Comparison of ENCODE assay signal across 11 cellular contexts in the genomic region with DNA sequence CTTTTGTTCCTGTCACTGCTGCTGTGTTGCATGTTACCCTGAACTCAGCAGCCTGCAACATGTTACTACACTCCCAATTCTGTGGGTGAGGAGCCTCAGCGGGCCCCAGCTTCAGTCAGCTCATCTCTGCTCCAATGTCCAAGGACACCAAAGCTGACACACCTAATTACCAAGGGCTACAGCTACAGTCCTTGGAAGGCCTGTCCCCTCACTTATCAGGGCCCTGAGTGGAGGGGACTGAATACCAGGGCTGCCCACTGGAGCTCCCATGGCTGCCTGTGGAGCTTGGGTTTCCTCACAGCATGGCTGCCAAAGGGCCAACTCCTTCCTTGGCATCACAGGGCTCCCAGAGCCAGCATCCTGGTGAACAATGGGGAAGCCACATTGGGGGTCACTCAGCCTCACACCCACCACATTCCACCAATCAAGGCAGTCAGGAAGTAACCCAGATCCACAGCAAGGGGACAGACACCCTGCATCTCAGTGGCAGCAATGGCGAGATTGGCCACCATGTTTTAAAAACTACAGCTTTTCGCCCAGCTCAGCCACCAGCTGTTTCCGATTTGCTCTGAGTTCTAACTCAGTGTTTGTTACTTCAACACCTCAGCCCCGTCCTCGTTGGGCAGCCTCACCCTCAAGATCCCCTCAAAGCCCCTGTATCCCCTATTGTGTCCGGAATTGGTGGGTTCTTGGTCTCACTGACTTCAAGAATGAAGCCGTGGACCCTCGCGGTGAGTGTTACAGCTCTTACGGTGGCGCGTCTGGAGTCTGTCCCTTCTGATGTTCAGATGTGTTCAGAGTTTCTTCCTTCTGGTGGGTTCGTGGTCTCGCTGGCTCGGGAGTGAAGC. TPM values are rescaled to one million over a fixed set of nuclear protein-coding genes. Genes with fewer than 3 reads are reported as not detected.
DNase-seq lines count a peak whose midpoint lies in the region; ATAC-seq and TF ChIP-seq lines count a peak whose summit lies in the region.
"Had no signal": no experiment of that assay in that cellular context is flagged by ENCODE, and none has a peak within 500 bp of the region (broad histone marks: within the 10 kb centered on the region; RNA-seq: fewer than 3 reads in every experiment).

No MANE protein-coding gene starts in this region.

- H3K4me3 Mint-ChIP-seq in CD14-positive monocyte (no peak overlapping the region), natural killer cell (peak overlapping the region; percentile 80), type B pancreatic cell (no peak overlapping the region)
- H3K4me3 Mint-ChIP-seq in activated naive CD8-positive, alpha-beta T cell: peak overlapping the region; percentile 98

- no peak for TF ChIP-seq EP300 in Ishikawa (IDR thresholded peaks at IDR 0.05; ENCODE audit: borderline replicate concordance)

- no peak for DNase-seq in CD14-positive monocyte (ENCODE audit: low spot score)
- DNase-seq in natural killer cell: no peak
- DNase-seq in type B pancreatic cell (ENCODE audit: extremely low spot score, unreplicated experiment): no peak
- DNase-seq in NOMO-1 (lab: John Stamatoyannopoulos, UW; ENCODE audit: unreplicated experiment in 2 of 2): no peak
- DNase-seq: KBM-7, NCI-H1436, NCI-H526 treated with DMSO at 0.1 percent for 48 hours had no signal

- ATAC-seq in natural killer cell: no peak
- ATAC-seq in GM21526 (IDR thresholded peaks at IDR 0.05; ENCODE audit: low FRiP score, unreplicated experiment): no peak
- no peak for ATAC-seq in HG03025 (IDR thresholded peaks at IDR 0.05; ENCODE audit: low FRiP score, unreplicated experiment)

- peak overlapping the region in 6 of 7 donors; percentile 22 to 76 (median 64) for H3K27ac Mint-ChIP-seq in CD14-positive monocyte
- peak overlapping the region; percentile 100 for H3K27ac Mint-ChIP-seq in activated naive CD8-positive, alpha-beta T cell
- peak overlapping the region; percentile 87 to 91 for H3K27ac Mint-ChIP-seq in natural killer cell
- H3K27ac Mint-ChIP-seq in type B pancreatic cell: no peak overlapping the region

- TF ChIP-seq RAD21 in Ishikawa (IDR thresholded peaks at IDR 0.05; ENCODE audit: low read depth): no peak

- intact Hi-C loops in CD14-positive monocyte (cut with micrococcal nuclease) (no loop called here), natural killer cell (cut with micrococcal nuclease) (no loop called here)

- H3K27me3 Mint-ChIP-seq in CD14-positive monocyte (ENCODE audit: low read depth in 3 of 3) (peaks cover 0 to 4% (median 2%) of the 10 kb centered on the region in 3 donors), natural killer cell (ENCODE audit: low read depth in 2 of 2) (no peaks in the 10 kb centered on the region), type B pancreatic cell (no peaks in the 10 kb centered on the region)
- no peaks in the 10 kb centered on the region for H3K27me3 Mint-ChIP-seq in activated naive CD8-positive, alpha-beta T cell

- TF ChIP-seq CTCF in CD14-positive monocyte (IDR thresholded peaks at IDR 0.05) (no peak), natural killer cell (IDR thresholded peaks at IDR 0.05) (no peak), type B pancreatic cell (conservative IDR thresholded peaks at IDR 0.05) (no peak)

- peaks cover 4 to 10% (median 8%) of the 10 kb centered on the region in 7 donors for H3K9me3 Mint-ChIP-seq in CD14-positive monocyte
- no peaks in the 10 kb centered on the region for H3K9me3 Mint-ChIP-seq in activated naive CD8-positive, alpha-beta T cell (ENCODE audit: low read depth)
- H3K9me3 Mint-ChIP-seq in natural killer cell: no peaks in the 10 kb centered on the region
- H3K9me3 Mint-ChIP-seq in type B pancreatic cell: no peaks in the 10 kb centered on the region

- H3K4me1 Mint-ChIP-seq in CD14-positive monocyte (peaks cover 68% of the 10 kb centered on the region), natural killer cell (peaks cover 87 to 95% of the 10 kb centered on the region in 2 donors), type B pancreatic cell (ENCODE audit: unreplicated experiment) (peaks cover 41% of the 10 kb centered on the region)
- peaks cover 85% of the 10 kb centered on the region for H3K4me1 Mint-ChIP-seq in activated naive CD8-positive, alpha-beta T cell (ENCODE audit: low read depth)

- H3K36me3 Mint-ChIP-seq in CD14-positive monocyte: peaks cover 67 to 73% of the 10 kb centered on the region in 2 donors
- peaks cover 25% of the 10 kb centered on the region for H3K36me3 Mint-ChIP-seq in activated naive CD8-positive, alpha-beta T cell
- H3K36me3 Mint-ChIP-seq in natural killer cell: no peaks in the 10 kb centered on the region
- peaks cover 10% of the 10 kb centered on the region for H3K36me3 Mint-ChIP-seq in type B pancreatic cell

TF ChIP-seq in Ishikawa, 13 proteins besides CTCF, POLR2A, EP300 and RAD21:
- TF ChIP-seq YY1 (IDR thresholded peaks at IDR 0.05; ENCODE audit: low read depth) (0 out of 2 replicates have a peak, but pooled peaks have one; percentile 27), TAF1 (IDR thresholded peaks at IDR 0.05; ENCODE audit: low read depth) (no peak), CEBPB (IDR thresholded peaks at IDR 0.05) (no peak), TEAD4 (IDR thresholded peaks at IDR 0.05) (no peak), EGR1 (IDR thresholded peaks at IDR 0.05) (no peak), FOXM1 (IDR thresholded peaks at IDR 0.05; ENCODE audit: borderline replicate concordance, low read depth) (no peak)
- TF ChIP-seq, protein P1, sequence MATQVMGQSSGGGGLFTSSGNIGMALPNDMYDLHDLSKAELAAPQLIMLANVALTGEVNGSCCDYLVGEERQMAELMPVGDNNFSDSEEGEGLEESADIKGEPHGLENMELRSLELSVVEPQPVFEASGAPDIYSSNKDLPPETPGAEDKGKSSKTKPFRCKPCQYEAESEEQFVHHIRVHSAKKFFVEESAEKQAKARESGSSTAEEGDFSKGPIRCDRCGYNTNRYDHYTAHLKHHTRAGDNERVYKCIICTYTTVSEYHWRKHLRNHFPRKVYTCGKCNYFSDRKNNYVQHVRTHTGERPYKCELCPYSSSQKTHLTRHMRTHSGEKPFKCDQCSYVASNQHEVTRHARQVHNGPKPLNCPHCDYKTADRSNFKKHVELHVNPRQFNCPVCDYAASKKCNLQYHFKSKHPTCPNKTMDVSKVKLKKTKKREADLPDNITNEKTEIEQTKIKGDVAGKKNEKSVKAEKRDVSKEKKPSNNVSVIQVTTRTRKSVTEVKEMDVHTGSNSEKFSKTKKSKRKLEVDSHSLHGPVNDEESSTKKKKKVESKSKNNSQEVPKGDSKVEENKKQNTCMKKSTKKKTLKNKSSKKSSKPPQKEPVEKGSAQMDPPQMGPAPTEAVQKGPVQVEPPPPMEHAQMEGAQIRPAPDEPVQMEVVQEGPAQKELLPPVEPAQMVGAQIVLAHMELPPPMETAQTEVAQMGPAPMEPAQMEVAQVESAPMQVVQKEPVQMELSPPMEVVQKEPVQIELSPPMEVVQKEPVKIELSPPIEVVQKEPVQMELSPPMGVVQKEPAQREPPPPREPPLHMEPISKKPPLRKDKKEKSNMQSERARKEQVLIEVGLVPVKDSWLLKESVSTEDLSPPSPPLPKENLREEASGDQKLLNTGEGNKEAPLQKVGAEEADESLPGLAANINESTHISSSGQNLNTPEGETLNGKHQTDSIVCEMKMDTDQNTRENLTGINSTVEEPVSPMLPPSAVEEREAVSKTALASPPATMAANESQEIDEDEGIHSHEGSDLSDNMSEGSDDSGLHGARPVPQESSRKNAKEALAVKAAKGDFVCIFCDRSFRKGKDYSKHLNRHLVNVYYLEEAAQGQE (IDR thresholded peaks at IDR 0.05; ENCODE audit: low read depth): no peak
- TF ChIP-seq, protein P2, sequence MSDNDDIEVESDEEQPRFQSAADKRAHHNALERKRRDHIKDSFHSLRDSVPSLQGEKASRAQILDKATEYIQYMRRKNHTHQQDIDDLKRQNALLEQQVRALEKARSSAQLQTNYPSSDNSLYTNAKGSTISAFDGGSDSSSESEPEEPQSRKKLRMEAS (IDR thresholded peaks at IDR 0.05): no peak
- TF ChIP-seq, protein P3, sequence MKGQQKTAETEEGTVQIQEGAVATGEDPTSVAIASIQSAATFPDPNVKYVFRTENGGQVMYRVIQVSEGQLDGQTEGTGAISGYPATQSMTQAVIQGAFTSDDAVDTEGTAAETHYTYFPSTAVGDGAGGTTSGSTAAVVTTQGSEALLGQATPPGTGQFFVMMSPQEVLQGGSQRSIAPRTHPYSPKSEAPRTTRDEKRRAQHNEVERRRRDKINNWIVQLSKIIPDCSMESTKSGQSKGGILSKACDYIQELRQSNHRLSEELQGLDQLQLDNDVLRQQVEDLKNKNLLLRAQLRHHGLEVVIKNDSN (IDR thresholded peaks at IDR 0.05): no peak

RNA-seq across cellular contexts. Expression of a gene that starts 18.9 kb away (rescaled TPM):
- 10 to 100 TPM; 28.2 to 28.6 TPM for polyA plus RNA-seq in CD14-positive monocyte
- total RNA-seq in natural killer cell (100 to 1,000 TPM; 354 to 448 (median 420) TPM), type B pancreatic cell (ENCODE audit: low replicate concordance) (32.3 and 43.6 TPM in 2 replicates)

Comparison
In these comparisons a context has a peak if more than half of its experiments do, and no peak if none do; other contexts are left out.
1. H3K4me3 Mint-ChIP-seq: peak in activated naive CD8-positive, alpha-beta T cell (single experiment) and natural killer cell (single experiment); none in CD14-positive monocyte (0 of 2) and type B pancreatic cell (single experiment).